In genomic region chrX:135340827-135341226, GRCh38 we compare ENCODE assay signal across 10 cellular contexts. TPM values are rescaled to one million over a fixed set of nuclear protein-coding genes. Genes with fewer than 3 reads are reported as not detected.
A peak's percentile ranks its signal among the peaks of the same experiment; 100 is the strongest.
DNase-seq lines count a peak whose midpoint lies in the region; ATAC-seq and TF ChIP-seq lines count a peak whose summit lies in the region.
"Had no signal": no experiment of that assay in that cellular context is flagged by ENCODE, and none has a peak within 500 bp of the region (broad histone marks: within the 10 kb centered on the region; RNA-seq: fewer than 3 reads in every experiment).

No MANE protein-coding gene starts in this region.

- CTCF ChIA-PET in WTC11 (lab: Charles Lee) = no interaction called here

- no peaks in the 10 kb centered on the region; the same call in 1 of the 2 replicates for H3K36me3 Mint-ChIP-seq in WTC11

- POLR2A ChIA-PET in WTC11 (lab: Charles Lee) = no interaction called here

- no peak for TF ChIP-seq CTCF in WTC11 (IDR thresholded peaks at IDR 0.05)
- no peak for TF ChIP-seq CTCF in upper lobe of right lung (IDR thresholded peaks at IDR 0.05)

- DNase-seq in right cardiac atrium = no peak
- no peak for DNase-seq in left ventricle myocardium superior
- DNase-seq in WTC11 (ENCODE audit: low spot score) = no peak
- peak; percentile 11 for DNase-seq in hepatic stellate cell (ENCODE audit: low spot score)
- no peak for DNase-seq in upper lobe of right lung
- DNase-seq in SKM-1 treated with dmso at 0.1 percent for 144 hours (lab: John Stamatoyannopoulos, UW; ENCODE audit: unreplicated experiment) = no peak
- no peak for DNase-seq in aorta
- no peak for DNase-seq in RPMI8226
- DNase-seq: activated effector memory CD4-positive, alpha-beta T cell treated with anti-CD3 and anti-CD28 coated beads, Interleukin-2, amount 50 U/mL, for 16 hours had no signal

- H3K36me3 ChIP-seq in upper lobe of right lung = no peaks in the 10 kb centered on the region
- no peaks in the 10 kb centered on the region for H3K36me3 ChIP-seq in aorta (ENCODE audit: control insufficient read depth in 1 of 2, insufficient read depth in 2 of 2, low read length in 1 of 2)

- H3K27me3 Mint-ChIP-seq in WTC11 (ENCODE audit: low read depth) = no peaks in the 10 kb centered on the region; the same call in 1 of the 2 replicates

- H3K4me1 Mint-ChIP-seq in WTC11 = peaks cover 30% of the 10 kb centered on the region

- 65% methylated on average over 2 of the region's 2 CpGs for WGBS in right cardiac atrium
- WGBS in aorta, 2 donors = 74 to 77% methylated on average over 2 of the region's 2 CpGs

- H3K27me3 ChIP-seq in right cardiac atrium (ENCODE audit: control insufficient read depth, insufficient read depth) (no peaks in the 10 kb centered on the region), upper lobe of right lung (no peaks in the 10 kb centered on the region), aorta (ENCODE audit: control insufficient read depth in 1 of 2, insufficient read depth in 2 of 2, low read length in 1 of 2) (no peaks in the 10 kb centered on the region)

- H3K4me1 ChIP-seq in right cardiac atrium (ENCODE audit: control insufficient read depth, insufficient read depth, low read length) (peaks cover 17% of the 10 kb centered on the region), upper lobe of right lung (peaks cover 21% of the 10 kb centered on the region), aorta (ENCODE audit: control insufficient read depth in 1 of 2, insufficient read depth in 2 of 2, low read length in 2 of 2) (peaks cover 0 to 3% of the 10 kb centered on the region in 2 donors)

- no peaks in the 10 kb centered on the region for H3K9me3 Mint-ChIP-seq in WTC11

- H3K27ac ChIP-seq in right cardiac atrium (ENCODE audit: low read length) (no peak overlapping the region), upper lobe of right lung (no peak overlapping the region), aorta (ENCODE audit: low read depth in 1 of 2, low read length in 2 of 2) (no peak overlapping the region)

- no peak overlapping the region for H3K27ac Mint-ChIP-seq in WTC11

- intact Hi-C loops in right cardiac atrium (cut with DNase I) (no loop called here), left ventricle myocardium superior (cut with micrococcal nuclease) (no loop called here), upper lobe of right lung (cut with DNase I) (no loop called here), aorta (cut with DNase I) (no loop called here)

- H3K9me3 ChIP-seq in right cardiac atrium (ENCODE audit: control insufficient read depth, low read length) = no peaks in the 10 kb centered on the region
- H3K9me3 ChIP-seq in upper lobe of right lung = no peaks in the 10 kb centered on the region
- no peaks in the 10 kb centered on the region for H3K9me3 ChIP-seq in aorta (ENCODE audit: control insufficient read depth, low read length)

- ATAC-seq in right cardiac atrium (no peak), left ventricle myocardium superior (no peak), WTC11 (no peak), upper lobe of right lung (no peak), aorta (ENCODE audit: low FRiP score) (no peak)

- peak overlapping the region; percentile 76 for H3K4me3 ChIP-seq in right cardiac atrium (ENCODE audit: low read length)
- H3K4me3 ChIP-seq in upper lobe of right lung = peak overlapping the region; percentile 73
- peak overlapping the region in 1 of 2 donors; percentile 59 for H3K4me3 ChIP-seq in aorta (ENCODE audit: low read length in 2 of 2)

- H3K4me3 Mint-ChIP-seq in WTC11 = peak overlapping the region; percentile 29; the same call in 1 of the 2 replicates

TF ChIP-seq in WTC11, 78 proteins besides CTCF, POLR2A, EP300 and RAD21 (continues in another document):
- TF ChIP-seq ZBTB43 (CRISPR knock-in tag; IDR thresholded peaks at IDR 0.05) (no peak), ETV6 (CRISPR knock-in tag; IDR thresholded peaks at IDR 0.05) (no peak), KAT7 (CRISPR knock-in tag; IDR thresholded peaks at IDR 0.05; ENCODE audit: borderline replicate concordance) (no peak), TEAD4 (CRISPR knock-in tag; IDR thresholded peaks at IDR 0.05) (no peak), TCF7 (CRISPR knock-in tag; IDR thresholded peaks at IDR 0.05; ENCODE audit: low read depth) (no peak), GRHL2 (CRISPR knock-in tag; IDR thresholded peaks at IDR 0.05; ENCODE audit: insufficient replicate concordance, severe bottlenecking) (no peak), MYBL2 (CRISPR knock-in tag; IDR thresholded peaks at IDR 0.05) (no peak), ATF3 (CRISPR knock-in tag; conservative IDR thresholded peaks at IDR 0.05) (no peak)
- TF ChIP-seq, protein P1, sequence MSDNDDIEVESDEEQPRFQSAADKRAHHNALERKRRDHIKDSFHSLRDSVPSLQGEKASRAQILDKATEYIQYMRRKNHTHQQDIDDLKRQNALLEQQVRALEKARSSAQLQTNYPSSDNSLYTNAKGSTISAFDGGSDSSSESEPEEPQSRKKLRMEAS (CRISPR knock-in tag; IDR thresholded peaks at IDR 0.05) = no peak
- TF ChIP-seq, protein P2, sequence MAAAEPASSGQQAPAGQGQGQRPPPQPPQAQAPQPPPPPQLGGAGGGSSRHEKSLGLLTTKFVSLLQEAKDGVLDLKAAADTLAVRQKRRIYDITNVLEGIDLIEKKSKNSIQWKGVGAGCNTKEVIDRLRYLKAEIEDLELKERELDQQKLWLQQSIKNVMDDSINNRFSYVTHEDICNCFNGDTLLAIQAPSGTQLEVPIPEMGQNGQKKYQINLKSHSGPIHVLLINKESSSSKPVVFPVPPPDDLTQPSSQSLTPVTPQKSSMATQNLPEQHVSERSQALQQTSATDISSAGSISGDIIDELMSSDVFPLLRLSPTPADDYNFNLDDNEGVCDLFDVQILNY (CRISPR knock-in tag; IDR thresholded peaks at IDR 0.05) = no peak
- TF ChIP-seq, protein P3, sequence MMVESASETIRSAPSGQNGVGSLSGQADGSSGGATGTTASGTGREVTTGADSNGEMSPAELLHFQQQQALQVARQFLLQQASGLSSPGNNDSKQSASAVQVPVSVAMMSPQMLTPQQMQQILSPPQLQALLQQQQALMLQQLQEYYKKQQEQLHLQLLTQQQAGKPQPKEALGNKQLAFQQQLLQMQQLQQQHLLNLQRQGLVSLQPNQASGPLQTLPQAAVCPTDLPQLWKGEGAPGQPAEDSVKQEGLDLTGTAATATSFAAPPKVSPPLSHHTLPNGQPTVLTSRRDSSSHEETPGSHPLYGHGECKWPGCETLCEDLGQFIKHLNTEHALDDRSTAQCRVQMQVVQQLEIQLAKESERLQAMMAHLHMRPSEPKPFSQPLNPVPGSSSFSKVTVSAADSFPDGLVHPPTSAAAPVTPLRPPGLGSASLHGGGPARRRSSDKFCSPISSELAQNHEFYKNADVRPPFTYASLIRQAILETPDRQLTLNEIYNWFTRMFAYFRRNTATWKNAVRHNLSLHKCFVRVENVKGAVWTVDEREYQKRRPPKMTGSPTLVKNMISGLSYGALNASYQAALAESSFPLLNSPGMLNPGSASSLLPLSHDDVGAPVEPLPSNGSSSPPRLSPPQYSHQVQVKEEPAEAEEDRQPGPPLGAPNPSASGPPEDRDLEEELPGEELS (CRISPR knock-in tag; IDR thresholded peaks at IDR 0.05) = no peak
- TF ChIP-seq, protein P4, sequence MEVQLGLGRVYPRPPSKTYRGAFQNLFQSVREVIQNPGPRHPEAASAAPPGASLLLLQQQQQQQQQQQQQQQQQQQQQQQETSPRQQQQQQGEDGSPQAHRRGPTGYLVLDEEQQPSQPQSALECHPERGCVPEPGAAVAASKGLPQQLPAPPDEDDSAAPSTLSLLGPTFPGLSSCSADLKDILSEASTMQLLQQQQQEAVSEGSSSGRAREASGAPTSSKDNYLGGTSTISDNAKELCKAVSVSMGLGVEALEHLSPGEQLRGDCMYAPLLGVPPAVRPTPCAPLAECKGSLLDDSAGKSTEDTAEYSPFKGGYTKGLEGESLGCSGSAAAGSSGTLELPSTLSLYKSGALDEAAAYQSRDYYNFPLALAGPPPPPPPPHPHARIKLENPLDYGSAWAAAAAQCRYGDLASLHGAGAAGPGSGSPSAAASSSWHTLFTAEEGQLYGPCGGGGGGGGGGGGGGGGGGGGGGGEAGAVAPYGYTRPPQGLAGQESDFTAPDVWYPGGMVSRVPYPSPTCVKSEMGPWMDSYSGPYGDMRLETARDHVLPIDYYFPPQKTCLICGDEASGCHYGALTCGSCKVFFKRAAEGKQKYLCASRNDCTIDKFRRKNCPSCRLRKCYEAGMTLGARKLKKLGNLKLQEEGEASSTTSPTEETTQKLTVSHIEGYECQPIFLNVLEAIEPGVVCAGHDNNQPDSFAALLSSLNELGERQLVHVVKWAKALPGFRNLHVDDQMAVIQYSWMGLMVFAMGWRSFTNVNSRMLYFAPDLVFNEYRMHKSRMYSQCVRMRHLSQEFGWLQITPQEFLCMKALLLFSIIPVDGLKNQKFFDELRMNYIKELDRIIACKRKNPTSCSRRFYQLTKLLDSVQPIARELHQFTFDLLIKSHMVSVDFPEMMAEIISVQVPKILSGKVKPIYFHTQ (CRISPR knock-in tag; IDR thresholded peaks at IDR 0.05) = no peak

RNA-seq across cellular contexts. Expression of gene ZNF75D, which starts 3.1 kb away (rescaled TPM):
- total RNA-seq in right cardiac atrium = 1 to 10 TPM; 5.5 to 7.3 (median 6.4) TPM
- polyA plus RNA-seq in right cardiac atrium = 4.6 TPM
- total RNA-seq in left ventricle myocardium superior = 6.9 TPM
- total RNA-seq in WTC11 (2021) = 4.5 to 4.9 TPM (median 4.7 TPM) in 3 replicates
- 10.5 TPM for total RNA-seq in upper lobe of right lung
- total RNA-seq in aorta = 10 to 100 TPM in 1 of 2 donors, 1 to 10 TPM in 1; 7.3 to 10.9 TPM
- polyA plus RNA-seq in aorta = 10 to 100 TPM in 1 of 2 donors, 1 to 10 TPM in 1; 4.1 to 10.2 TPM

RNA-seq across cellular contexts. Expression of gene ZNF449, which starts 3.8 kb away (rescaled TPM):
- total RNA-seq in right cardiac atrium (1 to 10 TPM; 5.2 to 7.0 (median 6.1) TPM), left ventricle myocardium superior (5.5 TPM), WTC11 (2021) (5.2 to 6.2 TPM (median 5.7 TPM) in 3 replicates), upper lobe of right lung (4.7 TPM), aorta (10 to 100 TPM; 13.6 to 19.6 TPM)
- polyA plus RNA-seq in right cardiac atrium (3.0 TPM), aorta (1 to 10 TPM; 2.6 to 8.6 TPM)

RNA-seq across cellular contexts. Expression of gene ETDC, which starts 31.5 kb away (rescaled TPM):
- total RNA-seq in right cardiac atrium (not detected), left ventricle myocardium superior (not detected), WTC11 (2021) (not detected in 3 replicates), upper lobe of right lung (not detected), aorta (not detected)
- polyA plus RNA-seq in right cardiac atrium (not detected), aorta (not detected)
- total RNA-seq: HT1080 had no signal
